ENCODE assay signal across 8 cellular contexts in genomic region chrX:71095555-71095970, GRCh38. TPM values are rescaled to one million over a fixed set of nuclear protein-coding genes. Genes with fewer than 3 reads are reported as not detected.
A peak's percentile ranks its signal among the peaks of the same experiment; 100 is the strongest.
DNase-seq lines count a peak whose midpoint lies in the region; ATAC-seq lines count a peak whose summit lies in the region.

TSS of gene FOXO4 (plus strand) at chrX:71095851. CDS start at chrX:71096529, 678 bp downstream.

- peak; percentile 45 for ATAC-seq in GM19468 (IDR thresholded peaks at IDR 0.05; ENCODE audit: extremely low read depth, unreplicated experiment)
- peak; percentile 85 for ATAC-seq in effector memory CD8-positive, alpha-beta T cell (replicated peaks)

- intact Hi-C loops in CD4-positive, alpha-beta memory T cell (cut with micrococcal nuclease): loop anchor here (1.0 kb wide), 2 partner anchors 27 to 87 kb away; partner anchors contain the start of gene SNX12

- no peaks in the 10 kb centered on the region for H3K27me3 Mint-ChIP-seq in CD4-positive, alpha-beta memory T cell
- no peaks in the 10 kb centered on the region for H3K27me3 Mint-ChIP-seq in effector memory CD8-positive, alpha-beta T cell

- H3K27ac Mint-ChIP-seq in CD4-positive, alpha-beta memory T cell: peak within 1 kb of the TSS; percentile 89 to 99 (median 97)
- H3K27ac Mint-ChIP-seq in effector memory CD8-positive, alpha-beta T cell: peak within 1 kb of the TSS; percentile 95

- CTCF ChIA-PET in CD4-positive, alpha-beta memory T cell (lab: Charles Lee; ENCODE audit: partially characterized antibody): interaction anchor here (1.1 to 2.8 kb wide), 4 partner anchors 16 to 35 kb away, joined by 3 to 36 read pairs (median 10); partner anchors contain the start of genes IL2RG and MED12

- peak within 1 kb of the TSS; percentile 90 to 99 (median 97) for H3K4me3 Mint-ChIP-seq in CD4-positive, alpha-beta memory T cell
- H3K4me3 Mint-ChIP-seq in effector memory CD8-positive, alpha-beta T cell: peak within 1 kb of the TSS; percentile 93 to 95

- H3K9me3 Mint-ChIP-seq in CD4-positive, alpha-beta memory T cell: no peaks in the 10 kb centered on the region
- no peaks in the 10 kb centered on the region for H3K9me3 Mint-ChIP-seq in effector memory CD8-positive, alpha-beta T cell

- H3K27me3 ChIP-seq in CD4-positive, alpha-beta memory T cell (ENCODE audit: insufficient read depth, low read length): no peaks in the 10 kb centered on the region

- H3K4me3 ChIP-seq in CD4-positive, alpha-beta memory T cell (ENCODE audit: low read length in 2 of 2): peak within 1 kb of the TSS; percentile 36 to 66

- H3K9me3 ChIP-seq in CD4-positive, alpha-beta memory T cell (ENCODE audit: control insufficient read depth in 1 of 2, low read length in 2 of 2): no peaks in the 10 kb centered on the region

- peaks cover 22 to 44% (median 35%) of the 10 kb centered on the region in 4 donors for H3K4me1 Mint-ChIP-seq in CD4-positive, alpha-beta memory T cell
- peaks cover 17 to 25% of the 10 kb centered on the region in 2 donors for H3K4me1 Mint-ChIP-seq in effector memory CD8-positive, alpha-beta T cell (ENCODE audit: low read depth in 2 of 2)

- H3K4me1 ChIP-seq in CD4-positive, alpha-beta memory T cell (ENCODE audit: insufficient read depth, low read length): peaks cover 34% of the 10 kb centered on the region

- POLR2A ChIA-PET in CD4-positive, alpha-beta memory T cell (lab: Charles Lee; ENCODE audit: partially characterized antibody): interaction anchor here (0.9 to 2.8 kb wide), 10 partner anchors 9 to 188 kb away, joined by 3 to 38 read pairs (median 7); partner anchors contain the start of genes CXorf65, IL2RG, MED12 and NONO

- H3K36me3 Mint-ChIP-seq in CD4-positive, alpha-beta memory T cell: peaks cover 0 to 2% of the 10 kb centered on the region in 2 donors
- peaks cover 8% of the 10 kb centered on the region for H3K36me3 Mint-ChIP-seq in effector memory CD8-positive, alpha-beta T cell (ENCODE audit: insufficient read depth)

- H3K36me3 ChIP-seq in CD4-positive, alpha-beta memory T cell (ENCODE audit: insufficient read depth, low read length): no peaks in the 10 kb centered on the region

- H3K27ac ChIP-seq in CD4-positive, alpha-beta memory T cell (ENCODE audit: low read depth, low read length): peak within 1 kb of the TSS; percentile 72

- DNase-seq in CD4-positive, alpha-beta memory T cell: peak; percentile 85 to 94 (median 89)
- DNase-seq in HT-29 (ENCODE audit: low spot score): peak; percentile 83
- peak; percentile 78 for DNase-seq in NK-92 treated with Interleukin-12 subunit alpha and Interleukin-12 subunit beta, amount 100 ng/mL, for 24 hours (lab: John Stamatoyannopoulos, UW)
- DNase-seq in activated CD8-positive, alpha-beta memory T cell treated with anti-CD3 and anti-CD28 coated beads for 4 hours (ENCODE audit: low read depth in 2 of 2): peak; percentile 71 to 82
- peak; percentile 81 to 83 (median 81) for DNase-seq in effector memory CD8-positive, alpha-beta T cell
- DNase-seq in mesenteric fat pad (ENCODE audit: low spot score): peak; percentile 95
- DNase-seq in stimulated activated CD8-positive, alpha-beta memory T cell treated with anti-CD3 and anti-CD28 coated beads, Interleukin-15, amount 100 ng/mL, for 1 hour (ENCODE audit: low read depth): peak; percentile 73

RNA-seq across cellular contexts. Expression of gene FOXO4, which starts in this region (rescaled TPM):
- 10 to 100 TPM; 41.9 to 42.9 TPM for total RNA-seq in CD4-positive, alpha-beta memory T cell
- 1 to 10 TPM in 1 of 2 donors, under 1 TPM in 1; 0.45 to 2.6 TPM for polyA plus RNA-seq in CD4-positive, alpha-beta memory T cell
- 9.4 and 11.1 TPM in 2 replicates for total RNA-seq in HT-29 (2014; rRNA removed; shearing (Covaris generic))
- 24.7 TPM for total RNA-seq in mesenteric fat pad

Comparison
In these comparisons a context has a peak if more than half of its experiments do, and no peak if none do; other contexts are left out.
1. Peak in every context shown above with its lines: DNase-seq, ATAC-seq, H3K4me3 ChIP-seq and H3K27ac ChIP-seq.